Comparison of ENCODE assay signal across 9 cellular contexts in the genomic region with DNA sequence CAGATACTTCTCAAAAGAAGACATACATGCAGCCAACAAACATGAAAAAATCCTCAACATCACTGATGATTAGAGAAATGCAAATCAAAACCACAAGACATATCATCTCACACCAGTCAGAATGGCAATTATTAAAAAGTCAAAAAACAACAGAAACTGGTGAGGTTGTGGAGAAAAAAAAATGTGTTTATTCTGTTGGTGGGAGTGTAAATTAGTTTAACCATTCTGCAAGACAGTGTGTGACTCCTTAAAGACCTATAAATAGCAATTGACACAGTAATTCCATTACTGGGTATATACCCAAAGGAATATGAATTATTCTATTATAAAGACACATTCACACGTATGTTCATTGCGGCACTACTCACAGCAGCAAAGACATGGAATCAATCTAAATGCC.
"Had no signal": no experiment of that assay in that cellular context is flagged by ENCODE, and none has a peak within 500 bp of the region (broad histone marks: within the 10 kb centered on the region; RNA-seq: fewer than 3 reads in every experiment).

No MANE protein-coding gene starts in this region.

- H3K4me3 ChIP-seq: K562 had no signal

- H3K4me2 ChIP-seq: KMS-11 had no signal

- H3K9ac ChIP-seq: KMS-11 had no signal

- H3K27ac ChIP-seq: HL-60, KMS-11 had no signal

- DNase-seq: IMR-90, Karpas-422, KBM-7, KG1 had no signal

- ATAC-seq: HepG2, K562 had no signal

- FAIRE-seq: HepG2, HTR-8/SVneo, K562 had no signal
